In genomic region chr16:11914759-11915643, GRCh38 we compare ENCODE assay signal across 2 cellular contexts.
TF ChIP-seq lines count a peak whose summit lies in the region.

No MANE protein-coding gene starts in this region.

TF ChIP-seq in GM23338, 12 proteins besides CTCF, POLR2A, EP300 and RAD21:
- TF ChIP-seq ZNF462 (CRISPR knock-in tag; IDR thresholded peaks at IDR 0.05) = no peak
- TF ChIP-seq POLR2AphosphoS5 (IDR thresholded peaks at IDR 0.05; ENCODE audit: low read depth) = no peak
- no peak for TF ChIP-seq STAT1 (IDR thresholded peaks at IDR 0.05; ENCODE audit: unreplicated experiment)
- TF ChIP-seq NANOG (IDR thresholded peaks at IDR 0.05; ENCODE audit: borderline replicate concordance) = no peak
- TF ChIP-seq REST (IDR thresholded peaks at IDR 0.05; ENCODE audit: unreplicated experiment) = no peak
- TF ChIP-seq ZNF331 (CRISPR knock-in tag; IDR thresholded peaks at IDR 0.05; ENCODE audit: low read depth) = no peak
- no peak for TF ChIP-seq EZH2phosphoT487 (IDR thresholded peaks at IDR 0.05; ENCODE audit: unreplicated experiment)
- no peak for TF ChIP-seq ZNF114 (CRISPR knock-in tag; IDR thresholded peaks at IDR 0.05)
- TF ChIP-seq EZH2 (IDR thresholded peaks at IDR 0.05; ENCODE audit: low read depth, unreplicated experiment) = no peak
- no peak for TF ChIP-seq ETS1 (IDR thresholded peaks at IDR 0.05)
- TF ChIP-seq CREB1 (CRISPR knock-in tag; IDR thresholded peaks at IDR 0.05; ENCODE audit: low read depth) = no peak
- TF ChIP-seq JUNB (IDR thresholded peaks at IDR 0.05; ENCODE audit: unreplicated experiment) = no peak

TF ChIP-seq in H1, 55 proteins besides CTCF, POLR2A, EP300 and RAD21:
- TF ChIP-seq NRF1 (IDR thresholded peaks at IDR 0.05; ENCODE audit: low read depth, low read length) (no peak), RBBP5 (IDR thresholded peaks at IDR 0.05; ENCODE audit: borderline replicate concordance, low read depth, low read length) (peak; percentile 27; the same call in 1 of the 2 replicates), E2F6 (IDR thresholded peaks at IDR 0.05) (no peak), SAP30 (IDR thresholded peaks at IDR 0.05; ENCODE audit: insufficient read depth, insufficient replicate concordance, low read length) (peak; percentile 34), BCL11A (IDR thresholded peaks at IDR 0.05; ENCODE audit: low read depth in 2 of 2, low read length in 2 of 2) (no peak), MAFK (IDR thresholded peaks at IDR 0.05; ENCODE audit: low read depth, low read length) (no peak), GTF2F1 (IDR thresholded peaks at IDR 0.05; ENCODE audit: borderline replicate concordance, low read depth, low read length) (no peak), MAX (IDR thresholded peaks at IDR 0.05) (0 out of 2 replicates have a peak, but pooled peaks have one; percentile 42), KDM5A (IDR thresholded peaks at IDR 0.05; ENCODE audit: low read length) (no peak), GABPA (IDR thresholded peaks at IDR 0.05; ENCODE audit: borderline replicate concordance, insufficient read depth, low read length) (no peak), PHF8 (conservative IDR thresholded peaks at IDR 0.05; ENCODE audit: low read depth, low read length) (peak; percentile 16; the same call in 1 of the 2 replicates), BACH1 (IDR thresholded peaks at IDR 0.05; ENCODE audit: low read length) (no peak; the same call in 1 of the 2 replicates), HDAC2 (IDR thresholded peaks at IDR 0.05; ENCODE audit: borderline replicate concordance in 1 of 2, low read depth in 2 of 2, low read length in 2 of 2) (no peak; a peak in 1 of 4 replicates), HDAC6 (IDR thresholded peaks at IDR 0.05; ENCODE audit: low read depth, low read length) (no peak), POLR2AphosphoS5 (IDR thresholded peaks at IDR 0.05; ENCODE audit: low read depth, low read length) (no peak; the same call in 1 of the 2 replicates), SP2 (IDR thresholded peaks at IDR 0.05; ENCODE audit: low read length) (no peak), POU5F1 (IDR thresholded peaks at IDR 0.05; ENCODE audit: low read depth, low read length) (no peak), TCF12 (IDR thresholded peaks at IDR 0.05; ENCODE audit: low read depth, low read length) (no peak), SP4 (IDR thresholded peaks at IDR 0.05; ENCODE audit: low read length) (no peak), KDM4A (IDR thresholded peaks at IDR 0.05; ENCODE audit: low read depth, low read length, severe bottlenecking) (peak; percentile 64), CEBPB (IDR thresholded peaks at IDR 0.05; ENCODE audit: low read depth, low read length) (no peak)
